13 cellular contexts compared by ENCODE assay signal in genomic region chr10:99534456-99534938, GRCh38. TPM values are rescaled to one million over a fixed set of nuclear protein-coding genes. Genes with fewer than 3 reads are reported as not detected.
A peak's percentile ranks its signal among the peaks of the same experiment; 100 is the strongest.
DNase-seq lines count a peak whose midpoint lies in the region; ATAC-seq and TF ChIP-seq lines count a peak whose summit lies in the region.
"Had no signal": no experiment of that assay in that cellular context is flagged by ENCODE, and none has a peak within 500 bp of the region (broad histone marks: within the 10 kb centered on the region; RNA-seq: fewer than 3 reads in every experiment).

No MANE protein-coding gene starts in this region.

- DNase-seq in left ventricle myocardium inferior (no peak), Right ventricle myocardium superior (no peak), upper lobe of right lung (no peak), NCI-H526 (lab: John Stamatoyannopoulos, UW) (no peak), prostate gland (ENCODE audit: low spot score) (no peak)
- DNase-seq in central memory CD8-positive, alpha-beta T cell (ENCODE audit: low spot score in 2 of 2), result no peak
- no peak for DNase-seq in natural killer cell treated with Interleukin-12 subunit alpha and Interleukin-12 subunit beta and Interleukin-15 and Interleukin-18, amount 100 ng/mL, for 72 hours (ENCODE audit: low spot score)
- DNase-seq: PC-9; stimulated activated naive CD4-positive, alpha-beta T cell; WERI-Rb-1 had no signal

- no peaks in the 10 kb centered on the region for H3K9me3 Mint-ChIP-seq in central memory CD8-positive, alpha-beta T cell
- no peaks in the 10 kb centered on the region for H3K9me3 Mint-ChIP-seq in natural killer cell treated with Interleukin-12 subunit alpha and Interleukin-12 subunit beta and Interleukin-15 and Interleukin-18, amount 100 ng/mL, for 72 hours

- TF ChIP-seq CTCF in left ventricle myocardium inferior (IDR thresholded peaks at IDR 0.05; ENCODE audit: borderline replicate concordance) (no peak), upper lobe of right lung (IDR thresholded peaks at IDR 0.05) (no peak), prostate gland (IDR thresholded peaks at IDR 0.05) (no peak)

- H3K4me3 ChIP-seq in left ventricle myocardium inferior, result peak overlapping the region; percentile 56
- H3K4me3 ChIP-seq in upper lobe of right lung, result peak overlapping the region; percentile 21
- H3K4me3 ChIP-seq in prostate gland, result no peak overlapping the region
- H3K4me3 ChIP-seq: PC-9 had no signal

- H3K27ac Mint-ChIP-seq in central memory CD8-positive, alpha-beta T cell (ENCODE audit: low read depth), result no peak overlapping the region
- H3K27ac Mint-ChIP-seq in natural killer cell treated with Interleukin-12 subunit alpha and Interleukin-12 subunit beta and Interleukin-15 and Interleukin-18, amount 100 ng/mL, for 72 hours, result no peak overlapping the region

- H3K27ac ChIP-seq in left ventricle myocardium inferior (replicated peaks), result no peak overlapping the region
- H3K27ac ChIP-seq in upper lobe of right lung, result no peak overlapping the region
- H3K27ac ChIP-seq in prostate gland, result no peak overlapping the region
- H3K27ac ChIP-seq: PC-9, WERI-Rb-1 had no signal

- H3K36me3 Mint-ChIP-seq in central memory CD8-positive, alpha-beta T cell (ENCODE audit: insufficient read depth), result peaks cover 4% of the 10 kb centered on the region
- no peaks in the 10 kb centered on the region for H3K36me3 Mint-ChIP-seq in natural killer cell treated with Interleukin-12 subunit alpha and Interleukin-12 subunit beta and Interleukin-15 and Interleukin-18, amount 100 ng/mL, for 72 hours

- intact Hi-C loops in left ventricle myocardium inferior (cut with micrococcal nuclease) (no loop called here), Right ventricle myocardium superior (cut with DNase I) (no loop called here), upper lobe of right lung (cut with DNase I) (no loop called here), prostate gland (cut with DNase I) (no loop called here)

- peak overlapping the region; percentile 48 for H3K4me3 Mint-ChIP-seq in central memory CD8-positive, alpha-beta T cell
- H3K4me3 Mint-ChIP-seq in natural killer cell treated with Interleukin-12 subunit alpha and Interleukin-12 subunit beta and Interleukin-15 and Interleukin-18, amount 100 ng/mL, for 72 hours, result peak overlapping the region; percentile 48

- no peak for TF ChIP-seq POLR2A in prostate gland (IDR thresholded peaks at IDR 0.05)

- H3K36me3 ChIP-seq in left ventricle myocardium inferior, result no peaks in the 10 kb centered on the region
- no peaks in the 10 kb centered on the region for H3K36me3 ChIP-seq in upper lobe of right lung
- H3K36me3 ChIP-seq in prostate gland, result no peaks in the 10 kb centered on the region
- H3K36me3 ChIP-seq: WERI-Rb-1 had no signal

- H3K27me3 Mint-ChIP-seq in central memory CD8-positive, alpha-beta T cell, result peaks cover 92% of the 10 kb centered on the region
- H3K27me3 Mint-ChIP-seq in natural killer cell treated with Interleukin-12 subunit alpha and Interleukin-12 subunit beta and Interleukin-15 and Interleukin-18, amount 100 ng/mL, for 72 hours, result peaks cover 66 to 79% of the 10 kb centered on the region in 2 donors

- 14% methylated on average over 25 of the region's 25 CpGs for WGBS in prostate gland

- peaks cover 13% of the 10 kb centered on the region for H3K4me1 Mint-ChIP-seq in central memory CD8-positive, alpha-beta T cell
- H3K4me1 Mint-ChIP-seq in natural killer cell treated with Interleukin-12 subunit alpha and Interleukin-12 subunit beta and Interleukin-15 and Interleukin-18, amount 100 ng/mL, for 72 hours (ENCODE audit: low read depth in 2 of 2), result peaks cover 27 to 28% of the 10 kb centered on the region in 2 donors

- H3K4me1 ChIP-seq in left ventricle myocardium inferior, result peaks cover 62% of the 10 kb centered on the region
- peaks cover 31% of the 10 kb centered on the region for H3K4me1 ChIP-seq in upper lobe of right lung
- peaks cover 10% of the 10 kb centered on the region for H3K4me1 ChIP-seq in prostate gland (replicated peaks)

- H3K9me3 ChIP-seq in left ventricle myocardium inferior (replicated peaks), result no peaks in the 10 kb centered on the region
- H3K9me3 ChIP-seq in upper lobe of right lung, result no peaks in the 10 kb centered on the region
- H3K9me3 ChIP-seq in prostate gland, result no peaks in the 10 kb centered on the region

- H3K27me3 ChIP-seq in left ventricle myocardium inferior (ENCODE audit: low read depth) (peaks cover 100% of the 10 kb centered on the region), upper lobe of right lung (peaks cover 99% of the 10 kb centered on the region), prostate gland (replicated peaks; ENCODE audit: insufficient read depth) (peaks cover 90% of the 10 kb centered on the region)

- ATAC-seq in Right ventricle myocardium superior (ENCODE audit: poor library complexity), result no peak
- ATAC-seq in central memory CD8-positive, alpha-beta T cell (replicated peaks; ENCODE audit: extremely low read depth, poor library complexity, severe bottlenecking), result no peak
- no peak for ATAC-seq in natural killer cell treated with Interleukin-12 subunit alpha and Interleukin-12 subunit beta and Interleukin-15 and Interleukin-18, amount 100 ng/mL, for 72 hours
- ATAC-seq in upper lobe of right lung, result no peak
- no peak for ATAC-seq in HG02973 (IDR thresholded peaks at IDR 0.05; ENCODE audit: unreplicated experiment)

RNA-seq across cellular contexts. Expression of gene NKX2-3, which starts 1.8 kb away (rescaled TPM):
- total RNA-seq in left ventricle myocardium inferior, result not detected
- not detected for total RNA-seq in Right ventricle myocardium superior
- not detected for total RNA-seq in natural killer cell treated with Interleukin-12 subunit alpha and Interleukin-12 subunit beta and Interleukin-15 and Interleukin-18, amount 100 ng/mL, for 72 hours
- total RNA-seq in upper lobe of right lung, result 0.26 TPM
- not detected for total RNA-seq in prostate gland
- total RNA-seq: epithelial cell of proximal tubule, HepG2, PC-9 had no signal

Comparison
In these comparisons a context has a peak if more than half of its experiments do, and no peak if none do; other contexts are left out.
1. H3K4me3 ChIP-seq: peak in left ventricle myocardium inferior (single experiment) and upper lobe of right lung (single experiment); none in prostate gland (0 of 2).